ENCODE assay signal across 28 cellular contexts in the genomic region with DNA sequence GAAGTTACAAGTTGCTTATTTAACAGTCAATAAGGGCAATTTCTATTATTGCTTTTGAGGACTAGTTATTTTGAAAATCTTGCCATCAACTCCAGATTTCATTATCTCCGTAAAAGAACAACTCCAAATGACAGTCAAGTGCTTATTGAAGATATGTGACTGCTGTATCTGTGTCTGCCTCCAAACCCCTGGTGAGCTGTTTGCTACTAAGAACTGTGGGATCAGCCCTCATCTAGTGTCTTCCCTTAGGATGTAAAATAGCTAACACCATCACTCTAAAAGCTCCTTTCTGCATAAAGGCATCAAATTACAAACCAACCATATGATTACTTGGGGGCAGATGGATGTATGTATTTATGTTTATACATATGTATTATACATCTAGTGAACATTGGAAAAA.
"Had no signal": no experiment of that assay in that cellular context is flagged by ENCODE, and none has a peak within 500 bp of the region (broad histone marks: within the 10 kb centered on the region; RNA-seq: fewer than 3 reads in every experiment).

No MANE protein-coding gene starts in this region.

- ATAC-seq: esophagus mucosa; gastrocnemius medialis; left lobe of liver; naive thymus-derived CD4-positive, alpha-beta T cell; psoas muscle; right cardiac atrium; stimulated activated naive B cell treated with anti-CD40 and anti-IgM and Interleukin-4, amounts not matched to agents 10 μg/mL and 1 μg/mL and 100 μg/mL, for 72 hours had no signal

- H3K4me1 Mint-ChIP-seq: memory B cell; naive thymus-derived CD4-positive, alpha-beta T cell; nephron; stimulated activated naive B cell treated with anti-CD40 and anti-IgM and Interleukin-4, amounts not matched to agents 10 μg/mL and 1 μg/mL and 100 μg/mL, for 72 hours had no signal

- H3K27me3 Mint-ChIP-seq: dendritic cell treated with granulocyte-macrophage colony-stimulating factor and Interleukin-4, amounts not matched to agents 40 ng/mL and 50 ng/mL, for 4 days; memory B cell; naive thymus-derived CD4-positive, alpha-beta T cell; stimulated activated naive B cell treated with anti-CD40 and anti-IgM and Interleukin-4, amounts not matched to agents 10 μg/mL and 1 μg/mL and 100 μg/mL, for 72 hours; stimulated activated naive CD8-positive, alpha-beta T cell treated with anti-CD3 and anti-CD28 coated beads, Interleukin-15, Interleukin-2, amounts not matched to agents 100 ng/mL and 50 ng/mL, for 24 hours had no signal

- H3K4me1 ChIP-seq: colonic mucosa, gastrocnemius medialis, psoas muscle, sigmoid colon, tibial nerve, upper lobe of left lung had no signal

- H3K27ac Mint-ChIP-seq: dendritic cell treated with granulocyte-macrophage colony-stimulating factor and Interleukin-4, amounts not matched to agents 40 ng/mL and 50 ng/mL, for 4 days; endodermal cell; memory B cell; naive thymus-derived CD4-positive, alpha-beta T cell; nephron; stimulated activated naive B cell treated with anti-CD40 and anti-IgM and Interleukin-4, amounts not matched to agents 10 μg/mL and 1 μg/mL and 100 μg/mL, for 72 hours; stimulated activated naive CD8-positive, alpha-beta T cell treated with anti-CD3 and anti-CD28 coated beads, Interleukin-15, Interleukin-2, amounts not matched to agents 100 ng/mL and 50 ng/mL, for 24 hours had no signal

- H3K4me3 ChIP-seq: colonic mucosa, gastrocnemius medialis, lung, psoas muscle, sigmoid colon, thoracic aorta, tibial nerve, upper lobe of left lung had no signal

- DNase-seq: colonic mucosa; effector CD8-positive, alpha-beta T cell; endodermal cell; foreskin fibroblast; gastrocnemius medialis; head of caudate nucleus; kidney; midbrain; naive thymus-derived CD4-positive, alpha-beta T cell; nucleus accumbens; psoas muscle; right cardiac atrium; sigmoid colon; small intestine; stimulated activated CD4-positive, alpha-beta T cell treated with anti-CD3 and anti-CD28 coated beads, Interleukin-15, amount 100 ng/mL, for 24 hours; stimulated activated CD4-positive, alpha-beta T cell treated with anti-CD3 and anti-CD28 coated beads, Interleukin-2, amount 100 ng/mL, for 48 hours; stimulated activated naive B cell treated with anti-CD40 and anti-IgM and Interleukin-4, amounts not matched to agents 10 μg/mL and 1 μg/mL and 100 μg/mL, for 72 hours; upper lobe of left lung had no signal

- H3K27me3 ChIP-seq: colonic mucosa, gastrocnemius medialis, sigmoid colon, tibial nerve, upper lobe of left lung had no signal

- H3K4me3 Mint-ChIP-seq: dendritic cell treated with granulocyte-macrophage colony-stimulating factor and Interleukin-4, amounts not matched to agents 40 ng/mL and 50 ng/mL, for 4 days; endodermal cell; memory B cell; naive thymus-derived CD4-positive, alpha-beta T cell; nephron; stimulated activated naive B cell treated with anti-CD40 and anti-IgM and Interleukin-4, amounts not matched to agents 10 μg/mL and 1 μg/mL and 100 μg/mL, for 72 hours; stimulated activated naive CD8-positive, alpha-beta T cell treated with anti-CD3 and anti-CD28 coated beads, Interleukin-15, Interleukin-2, amounts not matched to agents 100 ng/mL and 50 ng/mL, for 24 hours had no signal

- H3K9me3 Mint-ChIP-seq: dendritic cell treated with granulocyte-macrophage colony-stimulating factor and Interleukin-4, amounts not matched to agents 40 ng/mL and 50 ng/mL, for 4 days; endodermal cell; nephron had no signal

- H3K9me3 ChIP-seq: colonic mucosa, gastrocnemius medialis, psoas muscle, sigmoid colon, thoracic aorta, tibial nerve, upper lobe of left lung had no signal

- H3K27ac ChIP-seq: colonic mucosa, epithelial cell of prostate, gastrocnemius medialis, psoas muscle, sigmoid colon, thoracic aorta, tibial nerve, upper lobe of left lung had no signal

- H3K36me3 Mint-ChIP-seq: memory B cell; naive thymus-derived CD4-positive, alpha-beta T cell; stimulated activated naive B cell treated with anti-CD40 and anti-IgM and Interleukin-4, amounts not matched to agents 10 μg/mL and 1 μg/mL and 100 μg/mL, for 72 hours had no signal

- H3K36me3 ChIP-seq: colonic mucosa, gastrocnemius medialis, sigmoid colon, thoracic aorta, tibial nerve, upper lobe of left lung had no signal
